23 cellular contexts compared by ENCODE assay signal in the genomic region with DNA sequence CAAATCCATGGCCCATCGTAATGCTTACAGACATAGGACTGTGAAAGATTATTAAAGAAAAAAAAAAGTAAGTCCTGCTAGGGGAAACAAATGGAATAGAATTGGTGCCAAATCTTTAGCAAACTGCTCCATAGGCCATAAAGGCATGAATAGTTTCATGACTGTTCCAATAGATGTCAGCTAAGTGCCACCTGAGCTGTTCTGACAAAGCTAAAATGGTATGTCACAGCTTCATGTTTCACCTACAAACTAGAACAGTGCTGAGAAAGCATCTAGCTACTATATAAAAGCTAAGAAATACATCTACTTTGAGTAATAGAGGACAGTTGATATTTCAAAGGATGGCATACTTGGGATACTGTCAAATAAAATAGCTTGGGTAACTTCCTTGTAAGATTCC.
"Had no signal": no experiment of that assay in that cellular context is flagged by ENCODE, and none has a peak within 500 bp of the region (broad histone marks: within the 10 kb centered on the region; RNA-seq: fewer than 3 reads in every experiment).

No MANE protein-coding gene starts in this region.

- H3K4me1 ChIP-seq: colonic mucosa, esophagus muscularis mucosa, esophagus squamous epithelium, foreskin keratinocyte, gastroesophageal sphincter, heart left ventricle, heart right ventricle had no signal

- DNase-seq: colonic mucosa; cortex of kidney; dermis blood vessel endothelial cell; dorsolateral prefrontal cortex; effector CD4-positive, alpha-beta T cell; effector CD8-positive, alpha-beta T cell; effector memory CD4-positive, alpha-beta T cell; effector memory CD8-positive, alpha-beta T cell; endodermal cell; erythroblast; esophagus squamous epithelium; foreskin fibroblast; foreskin keratinocyte; foreskin melanocyte; glutamatergic neuron; head of caudate nucleus; heart left ventricle; heart right ventricle had no signal

- H3K9me3 ChIP-seq: colonic mucosa, esophagus muscularis mucosa, esophagus squamous epithelium, gastroesophageal sphincter, heart left ventricle, heart right ventricle had no signal

- H3K4me3 ChIP-seq: colonic mucosa, coronary artery, dorsolateral prefrontal cortex, esophagus muscularis mucosa, esophagus squamous epithelium, gastroesophageal sphincter, heart left ventricle, heart right ventricle had no signal

- ATAC-seq: effector memory CD8-positive, alpha-beta T cell; esophagus mucosa; foreskin keratinocyte; gastroesophageal sphincter; heart left ventricle; heart right ventricle had no signal

- H3K27me3 ChIP-seq: colonic mucosa, esophagus muscularis mucosa, esophagus squamous epithelium, foreskin keratinocyte, gastroesophageal sphincter, heart left ventricle, heart right ventricle had no signal

- H3K27ac ChIP-seq: colonic mucosa, coronary artery, dorsolateral prefrontal cortex, epithelial cell of prostate, esophagus muscularis mucosa, esophagus squamous epithelium, foreskin keratinocyte, gastroesophageal sphincter, heart left ventricle, heart right ventricle had no signal

- H3K36me3 ChIP-seq: colonic mucosa, esophagus muscularis mucosa, esophagus squamous epithelium, gastroesophageal sphincter, heart left ventricle, heart right ventricle had no signal
